32 cellular contexts compared by ENCODE assay signal in the genomic region with DNA sequence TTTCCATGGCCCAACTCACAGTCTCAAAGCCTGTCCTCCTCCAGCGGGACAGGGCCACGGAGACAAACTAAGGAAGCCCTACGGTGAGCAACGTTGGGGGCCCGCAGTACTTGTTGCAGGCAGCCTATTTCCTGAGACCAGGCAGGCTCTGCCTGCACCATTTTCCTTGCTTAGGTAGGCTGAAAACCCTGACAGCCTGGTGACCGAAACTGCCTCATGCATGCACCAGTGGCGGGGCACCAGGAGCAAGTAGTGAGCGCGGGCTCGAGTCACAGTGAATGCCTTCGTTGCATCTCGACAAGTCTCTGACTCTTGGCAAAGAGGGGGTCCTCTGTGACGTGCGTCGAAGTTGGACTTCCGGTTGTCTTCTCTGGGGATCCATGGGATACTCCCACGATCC. TPM values are rescaled to one million over a fixed set of nuclear protein-coding genes. Genes with fewer than 3 reads are reported as not detected.
DNase-seq lines count a peak whose midpoint lies in the region; ATAC-seq and TF ChIP-seq lines count a peak whose summit lies in the region.
"Had no signal": no experiment of that assay in that cellular context is flagged by ENCODE, and none has a peak within 500 bp of the region (broad histone marks: within the 10 kb centered on the region; RNA-seq: fewer than 3 reads in every experiment).

No MANE protein-coding gene starts in this region.

- 99% methylated on average over 9 of the region's 17 CpGs for WGBS in esophagus muscularis mucosa
- 95 to 96% methylated on average over 17 of the region's 17 CpGs for WGBS in sigmoid colon, 2 donors

- POLR2A ChIA-PET in activated CD4-positive, alpha-beta memory T cell treated with anti-CD3 and anti-CD28 coated beads, Interleukin-2, amount 10 ng/mL, durations not matched to agents 7 days and 5 days (lab: Charles Lee): no interaction called here
- POLR2A ChIA-PET in activated CD4-positive, alpha-beta memory T cell treated with anti-CD3 and anti-CD28 coated beads for 36 hours (lab: Charles Lee): no interaction called here

- peaks cover 20% of the 10 kb centered on the region for H3K27me3 Mint-ChIP-seq in activated CD4-positive, alpha-beta memory T cell treated with anti-CD3 and anti-CD28 coated beads, Interleukin-2, amount 10 ng/mL, durations not matched to agents 7 days and 5 days
- peaks cover 42% of the 10 kb centered on the region for H3K27me3 Mint-ChIP-seq in activated CD4-positive, alpha-beta memory T cell treated with anti-CD3 and anti-CD28 coated beads for 36 hours

- TF ChIP-seq CTCF in GM10266 (IDR thresholded peaks at IDR 0.05; ENCODE audit: control insufficient read depth, insufficient read depth, low read depth, missing control alignments): no peak
- TF ChIP-seq CTCF in esophagus muscularis mucosa (IDR thresholded peaks at IDR 0.05): no peak
- TF ChIP-seq CTCF in sigmoid colon (IDR thresholded peaks at IDR 0.05): no peak
- TF ChIP-seq CTCF in WERI-Rb-1 (IDR thresholded peaks at IDR 0.05; ENCODE audit: low read depth, low read length): no peak

- H3K36me3 ChIP-seq in esophagus muscularis mucosa (no peaks in the 10 kb centered on the region), sigmoid colon (no peaks in the 10 kb centered on the region), WERI-Rb-1 (no peaks in the 10 kb centered on the region)
- H3K36me3 ChIP-seq: gastrocnemius medialis, neural progenitor cell, right lobe of liver had no signal

- peak; percentile 11 for DNase-seq in activated CD4-positive, alpha-beta memory T cell treated with anti-CD3 and anti-CD28 coated beads, Interleukin-2, amount 10 ng/mL, durations not matched to agents 7 days and 5 days
- DNase-seq in activated CD4-positive, alpha-beta memory T cell treated with anti-CD3 and anti-CD28 coated beads for 36 hours: no peak
- peak; percentile 5 for DNase-seq in GM10266 (ENCODE audit: extremely low spot score)
- peak; percentile 64 for DNase-seq in esophagus muscularis mucosa (ENCODE audit: extremely low spot score)
- peak; percentile 48 for DNase-seq in sigmoid colon
- DNase-seq in WERI-Rb-1: no peak
- no peak for DNase-seq in amniotic stem cell (lab: John Stamatoyannopoulos, UW)
- DNase-seq: activated CD4-positive, CD25-positive, alpha-beta regulatory T cell treated with anti-CD3 and anti-CD28 coated beads, Interleukin-2, amount 50 U/mL, for 72 hours; activated gamma-delta T cell treated with Interleukin-2 at 50 U/mL for 16 hours; activated naive CD8-positive, alpha-beta T cell treated with anti-CD3 and anti-CD28 coated beads, Interleukin-2, amount 50 U/mL, for 24 hours; activated T-cell treated with anti-CD3 and anti-CD28 coated beads, Interleukin-2, amount 50 U/mL, for 24 hours; DMS79 treated with DMSO at 0.1 percent for 48 hours; gastrocnemius medialis; GF-D8; GM23248; hippocampal formation; IMR-90; mesenchymal stem cell; NCI-H146; NCI-H226; NCI-H69; PC-3; right lobe of liver; stimulated activated CD4-positive, alpha-beta T cell treated with anti-CD3 and anti-CD28 coated beads, Interleukin-12 subunit alpha, Interleukin-12 subunit beta, amount 100 ng/mL, for 4 hours; stimulated activated CD4-positive, alpha-beta T cell treated with anti-CD3 and anti-CD28 coated beads, Interleukin-4, amount 100 ng/mL, for 4 hours; trophoblast cell had no signal

- no peaks in the 10 kb centered on the region for H3K4me1 Mint-ChIP-seq in activated CD4-positive, alpha-beta memory T cell treated with anti-CD3 and anti-CD28 coated beads, Interleukin-2, amount 10 ng/mL, durations not matched to agents 7 days and 5 days
- H3K4me1 Mint-ChIP-seq in activated CD4-positive, alpha-beta memory T cell treated with anti-CD3 and anti-CD28 coated beads for 36 hours (ENCODE audit: low read depth): peaks cover 16% of the 10 kb centered on the region

- no peak overlapping the region for H3K4me3 Mint-ChIP-seq in activated CD4-positive, alpha-beta memory T cell treated with anti-CD3 and anti-CD28 coated beads, Interleukin-2, amount 10 ng/mL, durations not matched to agents 7 days and 5 days
- no peak overlapping the region for H3K4me3 Mint-ChIP-seq in activated CD4-positive, alpha-beta memory T cell treated with anti-CD3 and anti-CD28 coated beads for 36 hours
- H3K4me3 Mint-ChIP-seq: activated naive CD8-positive, alpha-beta T cell treated with anti-CD3 and anti-CD28 coated beads, Interleukin-2, amount 50 U/mL, for 24 hours; activated T-cell treated with anti-CD3 and anti-CD28 coated beads, Interleukin-2, amount 50 U/mL, for 24 hours; CD14-positive monocyte; central memory CD8-positive, alpha-beta T cell; neural progenitor cell; T-helper 1 cell treated with Interleukin-12 subunit alpha and Interleukin-12 subunit beta and Interleukin-4 antibody, amounts not matched to agents 30 μg/mL and 1 μg/mL, for 36 hours had no signal

- ATAC-seq in HG03520 (IDR thresholded peaks at IDR 0.05; ENCODE audit: unreplicated experiment): no peak
- ATAC-seq: activated naive CD8-positive, alpha-beta T cell treated with anti-CD3 and anti-CD28 coated beads, Interleukin-2, amount 50 U/mL, for 24 hours; gastrocnemius medialis; PC-3; right lobe of liver had no signal

- H3K9me3 ChIP-seq in esophagus muscularis mucosa (no peaks in the 10 kb centered on the region), sigmoid colon (no peaks in the 10 kb centered on the region), WERI-Rb-1 (ENCODE audit: severe bottlenecking) (peaks cover 52% of the 10 kb centered on the region)
- H3K9me3 ChIP-seq: gastrocnemius medialis, right lobe of liver had no signal

- intact Hi-C loops in activated CD4-positive, alpha-beta memory T cell treated with anti-CD3 and anti-CD28 coated beads for 36 hours (cut with micrococcal nuclease): loop anchor here (10.0 kb wide), 1 partner anchor 245 kb away; no protein-coding TSS in a partner anchor
- intact Hi-C loops in esophagus muscularis mucosa (cut with DNase I) (loop anchor here (10.0 kb wide), 1 partner anchor 215 kb away; the partner anchor contains the start of gene ZNF107), sigmoid colon (cut with DNase I) (loop anchor here (10.0 kb wide), 1 partner anchor 125 kb away; the partner anchor contains the start of gene ERV3-1)

- H3K4me3 ChIP-seq in esophagus muscularis mucosa (no peak overlapping the region), sigmoid colon (no peak overlapping the region), WERI-Rb-1 (ENCODE audit: low read depth, low read length) (no peak overlapping the region)
- H3K4me3 ChIP-seq: gastrocnemius medialis, GM23248, neural progenitor cell, right lobe of liver, SK-N-MC had no signal

- no peaks in the 10 kb centered on the region for H3K36me3 Mint-ChIP-seq in activated CD4-positive, alpha-beta memory T cell treated with anti-CD3 and anti-CD28 coated beads, Interleukin-2, amount 10 ng/mL, durations not matched to agents 7 days and 5 days (ENCODE audit: low read depth)
- H3K36me3 Mint-ChIP-seq in activated CD4-positive, alpha-beta memory T cell treated with anti-CD3 and anti-CD28 coated beads for 36 hours: no peaks in the 10 kb centered on the region

- peaks cover 0 to 3% (median 0%) of the 10 kb centered on the region in 4 donors for H3K27me3 ChIP-seq in esophagus muscularis mucosa
- peaks cover 0 to under 1% (median 0%) of the 10 kb centered on the region in 3 donors for H3K27me3 ChIP-seq in sigmoid colon
- H3K27me3 ChIP-seq in WERI-Rb-1 (ENCODE audit: insufficient read depth, low read depth, severe bottlenecking): no peaks in the 10 kb centered on the region
- H3K27me3 ChIP-seq: neural progenitor cell, right lobe of liver had no signal

- CTCF ChIA-PET in activated CD4-positive, alpha-beta memory T cell treated with anti-CD3 and anti-CD28 coated beads, Interleukin-2, amount 10 ng/mL, durations not matched to agents 7 days and 5 days (lab: Charles Lee): no interaction called here
- CTCF ChIA-PET in activated CD4-positive, alpha-beta memory T cell treated with anti-CD3 and anti-CD28 coated beads for 36 hours (lab: Charles Lee): no interaction called here

- H3K4me1 ChIP-seq in esophagus muscularis mucosa (peaks cover 0 to 36% (median 28%) of the 10 kb centered on the region in 4 donors), sigmoid colon (peaks cover 0 to 31% (median 17%) of the 10 kb centered on the region in 4 donors)
- H3K4me1 ChIP-seq: gastrocnemius medialis, neural progenitor cell, right lobe of liver had no signal

- peaks cover 16% of the 10 kb centered on the region for H3K9me3 Mint-ChIP-seq in activated CD4-positive, alpha-beta memory T cell treated with anti-CD3 and anti-CD28 coated beads, Interleukin-2, amount 10 ng/mL, durations not matched to agents 7 days and 5 days
- H3K9me3 Mint-ChIP-seq in activated CD4-positive, alpha-beta memory T cell treated with anti-CD3 and anti-CD28 coated beads for 36 hours: no peaks in the 10 kb centered on the region
- H3K9me3 Mint-ChIP-seq: activated naive CD8-positive, alpha-beta T cell treated with anti-CD3 and anti-CD28 coated beads, Interleukin-2, amount 50 U/mL, for 24 hours; central memory CD8-positive, alpha-beta T cell had no signal

- no peak overlapping the region for H3K27ac Mint-ChIP-seq in activated CD4-positive, alpha-beta memory T cell treated with anti-CD3 and anti-CD28 coated beads, Interleukin-2, amount 10 ng/mL, durations not matched to agents 7 days and 5 days
- H3K27ac Mint-ChIP-seq in activated CD4-positive, alpha-beta memory T cell treated with anti-CD3 and anti-CD28 coated beads for 36 hours: no peak overlapping the region
- H3K27ac Mint-ChIP-seq: activated naive CD8-positive, alpha-beta T cell treated with anti-CD3 and anti-CD28 coated beads, Interleukin-2, amount 50 U/mL, for 24 hours; activated T-cell treated with anti-CD3 and anti-CD28 coated beads, Interleukin-2, amount 50 U/mL, for 24 hours; CD14-positive monocyte; neural progenitor cell; T-helper 1 cell treated with Interleukin-12 subunit alpha and Interleukin-12 subunit beta and Interleukin-4 antibody, amounts not matched to agents 30 μg/mL and 1 μg/mL, for 36 hours had no signal

- TF ChIP-seq POLR2A in esophagus muscularis mucosa (IDR thresholded peaks at IDR 0.05; ENCODE audit: low read depth) (no peak), sigmoid colon (IDR thresholded peaks at IDR 0.05) (no peak)

- TF ChIP-seq EP300 in esophagus muscularis mucosa (IDR thresholded peaks at IDR 0.05) (no peak), sigmoid colon (IDR thresholded peaks at IDR 0.05) (no peak)

- H3K27ac ChIP-seq in esophagus muscularis mucosa (replicated peaks in 1 of 4): no peak overlapping the region
- no peak overlapping the region for H3K27ac ChIP-seq in sigmoid colon
- no peak overlapping the region for H3K27ac ChIP-seq in WERI-Rb-1
- H3K27ac ChIP-seq: gastrocnemius medialis, GM23248, neural progenitor cell, right lobe of liver, SK-N-MC had no signal

RNA-seq across cellular contexts. Expression of gene ZNF273, which starts 23.3 kb away (rescaled TPM):
- 10 to 100 TPM in 1 of 2 experiments, 1 to 10 TPM in 1; 8.4 to 10.5 TPM for total RNA-seq in activated CD4-positive, alpha-beta memory T cell treated with anti-CD3 and anti-CD28 coated beads, Interleukin-2, amount 10 ng/mL, durations not matched to agents 7 days and 5 days
- 10 to 100 TPM in 1 of 2 experiments, 1 to 10 TPM in 1; 9.6 to 10.9 TPM for total RNA-seq in activated CD4-positive, alpha-beta memory T cell treated with anti-CD3 and anti-CD28 coated beads for 36 hours
- total RNA-seq in esophagus muscularis mucosa (1 to 10 TPM; 2.7 to 8.3 (median 3.4) TPM), sigmoid colon (10 to 100 TPM in 1 of 4 donors, 1 to 10 TPM in 3; 7.5 to 38.2 (median 9.6) TPM)
- 1 to 10 TPM; 1.2 to 3.7 (median 1.4) TPM for polyA plus RNA-seq in sigmoid colon

Comparison
In these comparisons a context has a peak if more than half of its experiments do, and no peak if none do; other contexts are left out.
1. DNase-seq: peak in activated CD4-positive, alpha-beta memory T cell treated with anti-CD3 and anti-CD28 coated beads, Interleukin-2, amount 10 ng/mL, durations not matched to agents 7 days and 5 days (single experiment), GM10266 (single experiment), esophagus muscularis mucosa (single experiment) and sigmoid colon (single experiment); none in activated CD4-positive, alpha-beta memory T cell treated with anti-CD3 and anti-CD28 coated beads for 36 hours (single experiment), WERI-Rb-1 (single experiment) and amniotic stem cell (single experiment).